In genomic region chr2:233450854-233451575, GRCh38 we compare ENCODE assay signal across 13 cellular contexts.
"Had no signal": no experiment of that assay in that cellular context is flagged by ENCODE, and none has a peak within 500 bp of the region (broad histone marks: within the 10 kb centered on the region; RNA-seq: fewer than 3 reads in every experiment).

No MANE protein-coding gene starts in this region.

- H3K27me3 Mint-ChIP-seq: activated B cell treated with CpG ODN at 0.5 μM for 24 hours; activated CD4-positive, alpha-beta T cell treated with anti-CD3 and anti-CD28 coated beads, Interleukin-2, amount 10 ng/mL, durations not matched to agents 24 days and 14 days; natural killer cell treated with Interleukin-12 subunit alpha and Interleukin-12 subunit beta and Interleukin-15 and Interleukin-18, amount 100 ng/mL, for 72 hours; T-helper 17 cell; type B pancreatic cell had no signal

- DNase-seq: activated B cell treated with CpG ODN at 0.5 μM for 24 hours; activated CD4-positive, alpha-beta T cell treated with anti-CD3 and anti-CD28 coated beads, Interleukin-2, amount 10 ng/mL, durations not matched to agents 24 days and 14 days; activated gamma-delta T cell treated with Interleukin-2 at 50 U/mL for 16 hours; activated T-cell treated with anti-CD3 and anti-CD28 coated beads for 4 hours; adrenal gland; central memory CD4-positive, alpha-beta T cell; mesenchymal stem cell; T-helper 17 cell had no signal

- H3K27me3 ChIP-seq: adrenal gland had no signal

- H3K4me1 Mint-ChIP-seq: activated B cell treated with CpG ODN at 0.5 μM for 24 hours had no signal

- H3K27ac Mint-ChIP-seq: activated B cell treated with CpG ODN at 0.5 μM for 24 hours; activated CD4-positive, alpha-beta T cell treated with anti-CD3 and anti-CD28 coated beads, Interleukin-2, amount 10 ng/mL, durations not matched to agents 24 days and 14 days; natural killer cell treated with Interleukin-12 subunit alpha and Interleukin-12 subunit beta and Interleukin-15 and Interleukin-18, amount 100 ng/mL, for 72 hours; T-helper 17 cell; type B pancreatic cell had no signal

- H3K4me3 Mint-ChIP-seq: activated B cell treated with CpG ODN at 0.5 μM for 24 hours; activated CD4-positive, alpha-beta T cell treated with anti-CD3 and anti-CD28 coated beads, Interleukin-2, amount 10 ng/mL, durations not matched to agents 24 days and 14 days; natural killer cell treated with Interleukin-12 subunit alpha and Interleukin-12 subunit beta and Interleukin-15 and Interleukin-18, amount 100 ng/mL, for 72 hours; T-helper 17 cell; type B pancreatic cell had no signal

- H3K36me3 Mint-ChIP-seq: type B pancreatic cell had no signal

- ATAC-seq: left lobe of liver; natural killer cell treated with Interleukin-12 subunit alpha and Interleukin-12 subunit beta and Interleukin-15 and Interleukin-18, amount 100 ng/mL, for 72 hours; SK-N-SH treated with all-trans-retinoic acid at 6 μM for 48 hours; T-helper 17 cell had no signal

- H3K4me3 ChIP-seq: adrenal gland, skin epidermis had no signal

- H3K9me3 Mint-ChIP-seq: activated B cell treated with CpG ODN at 0.5 μM for 24 hours; activated CD4-positive, alpha-beta T cell treated with anti-CD3 and anti-CD28 coated beads, Interleukin-2, amount 10 ng/mL, durations not matched to agents 24 days and 14 days; natural killer cell treated with Interleukin-12 subunit alpha and Interleukin-12 subunit beta and Interleukin-15 and Interleukin-18, amount 100 ng/mL, for 72 hours; type B pancreatic cell had no signal

- H3K4me1 ChIP-seq: adrenal gland had no signal

- H3K27ac ChIP-seq: adrenal gland, skin epidermis had no signal

- H3K9me3 ChIP-seq: adrenal gland had no signal
